ENCODE assay signal across 8 cellular contexts in the genomic region with DNA sequence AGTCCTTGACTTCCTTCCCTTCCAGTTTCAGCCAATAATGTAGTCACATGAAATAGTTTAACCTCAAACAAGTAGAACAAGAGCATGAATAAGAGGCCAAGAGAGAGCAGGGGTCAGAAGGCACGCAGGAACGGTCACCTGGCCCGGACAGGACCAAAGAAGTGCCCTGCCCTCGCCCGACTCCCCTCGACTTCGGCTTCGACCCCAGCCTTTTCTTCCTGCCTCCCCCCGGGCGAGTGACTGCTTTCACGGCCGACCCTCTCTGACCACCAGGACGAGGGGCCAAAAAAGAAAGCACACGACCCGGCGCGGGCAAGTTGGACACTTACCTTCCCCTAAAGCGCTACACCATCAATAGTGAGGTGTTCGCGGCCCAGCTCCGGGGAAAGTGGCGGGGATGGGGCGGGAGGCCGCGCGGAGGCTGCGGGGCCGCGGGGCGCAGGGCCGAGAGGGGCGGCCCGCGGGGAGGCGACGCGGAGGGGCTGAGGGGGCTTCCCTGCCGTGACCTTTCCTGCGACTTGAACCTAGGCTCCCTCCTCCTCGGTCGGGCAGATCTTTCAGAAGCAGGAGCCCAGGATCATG. TPM values are rescaled to one million over a fixed set of nuclear protein-coding genes. Genes with fewer than 3 reads are reported as not detected.
DNase-seq lines count a peak whose midpoint lies in the region; ATAC-seq and TF ChIP-seq lines count a peak whose summit lies in the region.

No MANE protein-coding gene starts in this region.

- H3K4me1 ChIP-seq in effector memory CD4-positive, alpha-beta T cell (ENCODE audit: control insufficient read depth, insufficient read depth, low read length, poor library complexity, severe bottlenecking) = peaks cover 11% of the 10 kb centered on the region

- peak overlapping the region; percentile 82 for H3K27ac ChIP-seq in effector memory CD4-positive, alpha-beta T cell (ENCODE audit: insufficient read depth, low read length, poor library complexity, severe bottlenecking)
- peak overlapping the region; percentile 98 for H3K27ac ChIP-seq in substantia nigra (ENCODE audit: low read depth, low read length, poor library complexity, severe bottlenecking)

- H3K4me1 Mint-ChIP-seq in mesothelial cell of epicardium = peaks cover 52% of the 10 kb centered on the region

- no peaks in the 10 kb centered on the region for H3K36me3 Mint-ChIP-seq in mesothelial cell of epicardium

- TF ChIP-seq CTCF in mesothelial cell of epicardium (IDR thresholded peaks at IDR 0.05; ENCODE audit: unreplicated experiment) = no peak

- ATAC-seq in HG03342 (IDR thresholded peaks at IDR 0.05; ENCODE audit: unreplicated experiment) = peak; percentile 14

- H3K36me3 ChIP-seq in effector memory CD4-positive, alpha-beta T cell (ENCODE audit: control insufficient read depth, insufficient read depth, low read length) = no peaks in the 10 kb centered on the region

- peak overlapping the region; percentile 82 for H3K4me3 Mint-ChIP-seq in mesothelial cell of epicardium

- DNase-seq in NCI-H1105 treated with DMSO at 0.1 percent for 48 hours (lab: John Stamatoyannopoulos, UW) (peak; percentile 21), NCI-H1105 (lab: John Stamatoyannopoulos, UW) (no peak), mesothelial cell of epicardium (ENCODE audit: low spot score in 2 of 2, unreplicated experiment in 2 of 2) (peak in 1 of 2 experiments; percentile 48), substantia nigra (lab: John Stamatoyannopoulos, UW) (peak in 27 of 49 donors; percentile 2 to 45 (median 24)), NCI-H2171 treated with DMSO at 0.1 percent for 48 hours (lab: John Stamatoyannopoulos, UW) (no peak)
- peak; percentile 19 for DNase-seq in activated CD4-positive, alpha-beta T cell treated with anti-CD3 and anti-CD28 coated beads, Interleukin-2, amount 50 U/mL, for 1 hour
- DNase-seq in effector memory CD4-positive, alpha-beta T cell = peak in 2 of 3 donors; percentile 3

- H3K4me3 ChIP-seq in effector memory CD4-positive, alpha-beta T cell (ENCODE audit: insufficient read depth, low read depth, low read length, poor library complexity, severe bottlenecking) = peak overlapping the region; percentile 98

- H3K9me3 ChIP-seq in effector memory CD4-positive, alpha-beta T cell (ENCODE audit: control insufficient read depth, low read length) = no peaks in the 10 kb centered on the region

- peak overlapping the region; percentile 98 for H3K27ac Mint-ChIP-seq in mesothelial cell of epicardium

- H3K9me3 Mint-ChIP-seq in mesothelial cell of epicardium = no peaks in the 10 kb centered on the region

- H3K27me3 Mint-ChIP-seq in mesothelial cell of epicardium (ENCODE audit: low read depth) = no peaks in the 10 kb centered on the region

- no peaks in the 10 kb centered on the region for H3K27me3 ChIP-seq in effector memory CD4-positive, alpha-beta T cell (replicated peaks; ENCODE audit: control insufficient read depth, insufficient read depth, low read length, poor library complexity, severe bottlenecking)

RNA-seq across cellular contexts. Expression of gene RERE, which starts 0.5 kb away (rescaled TPM):
- 177 to 187 TPM (median 187 TPM) in 3 replicates for total RNA-seq in mesothelial cell of epicardium

Comparison
In these comparisons a context has a peak if more than half of its experiments do, and no peak if none do; other contexts are left out.
1. DNase-seq: peak in NCI-H1105 treated with DMSO at 0.1 percent for 48 hours (single experiment), activated CD4-positive, alpha-beta T cell treated with anti-CD3 and anti-CD28 coated beads, Interleukin-2, amount 50 U/mL, for 1 hour (single experiment), effector memory CD4-positive, alpha-beta T cell (2 of 3) and substantia nigra (27 of 49); none in NCI-H1105 (single experiment) and NCI-H2171 treated with DMSO at 0.1 percent for 48 hours (single experiment).